ENCODE assay signal across 18 cellular contexts in the genomic region with DNA sequence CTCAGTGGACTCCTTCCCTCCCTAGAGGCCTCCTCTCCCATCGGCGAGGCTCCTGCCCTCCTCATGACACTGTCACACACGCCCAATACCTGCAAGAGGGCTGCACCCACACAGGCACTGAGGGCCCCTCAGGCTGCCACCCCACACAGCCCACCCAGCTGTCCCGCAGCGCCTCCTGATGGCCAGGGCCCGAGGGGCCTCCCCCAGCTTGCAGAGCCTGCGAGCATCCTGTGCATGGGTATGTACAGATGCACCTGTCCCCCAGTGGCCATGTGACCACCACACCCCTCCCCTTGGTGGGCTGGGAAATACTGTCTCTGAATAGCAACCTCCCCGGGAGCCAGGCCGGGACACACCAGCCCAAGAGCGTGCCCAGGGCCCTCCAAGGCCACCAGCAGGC. TPM values are rescaled to one million over a fixed set of nuclear protein-coding genes. Genes with fewer than 3 reads are reported as not detected.
DNase-seq lines count a peak whose midpoint lies in the region; ATAC-seq and TF ChIP-seq lines count a peak whose summit lies in the region.
"Had no signal": no experiment of that assay in that cellular context is flagged by ENCODE, and none has a peak within 500 bp of the region (broad histone marks: within the 10 kb centered on the region; RNA-seq: fewer than 3 reads in every experiment).

No MANE protein-coding gene starts in this region.

- TF ChIP-seq CTCF in GM12873 (IDR thresholded peaks at IDR 0.05; ENCODE audit: insufficient read depth, low read depth, low read length, missing control alignments) (peak; percentile 34), OCI-LY7 (conservative IDR thresholded peaks at IDR 0.05; ENCODE audit: low read length) (peak; percentile 58), epithelial cell of proximal tubule (conservative IDR thresholded peaks at IDR 0.05; ENCODE audit: low read depth, low read length) (peak; percentile 18)

- ATAC-seq in HG03025 (IDR thresholded peaks at IDR 0.05; ENCODE audit: low FRiP score, unreplicated experiment): no peak
- ATAC-seq: left lobe of liver had no signal

- H3K9me2 ChIP-seq in OCI-LY7 (ENCODE audit: insufficient read depth, low read length): no peaks in the 10 kb centered on the region

- 0 out of 2 replicates have a peak overlapping the region, but pooled peaks have one; percentile 24 for H3K9ac ChIP-seq in BLaER1

- H3K4me1 ChIP-seq in BLaER1 (peaks cover 100% of the 10 kb centered on the region), OCI-LY7 (ENCODE audit: insufficient read depth, low read length, poor library complexity, severe bottlenecking) (peaks cover 2% of the 10 kb centered on the region)

- no TSS peak for BruUV-seq in OCI-LY7 (replicated peaks; lab: Mats Ljungman, UMichigan)

- DNase-seq in OCI-LY7 (ENCODE audit: low spot score) (peak; percentile 28), epithelial cell of proximal tubule (ENCODE audit: low read depth) (no peak), AG20443 (ENCODE audit: low spot score) (no peak)
- DNase-seq in activated CD4-positive, alpha-beta memory T cell treated with anti-CD3 and anti-CD28 coated beads for 36 hours: no peak
- DNase-seq in stimulated activated CD4-positive, alpha-beta T cell treated with anti-CD3 and anti-CD28 coated beads, Interleukin-2, amount 100 ng/mL, for 24 hours: no peak
- DNase-seq: activated CD4-positive, alpha-beta T cell treated with anti-CD3 and anti-CD28 coated beads for 48 hours; activated T-cell treated with anti-CD3 and anti-CD28 coated beads, Interleukin-2, amount 50 U/mL, for 1 hour; DMS53; MG63; NCI-H748 treated with DMSO at 0.1 percent for 48 hours; SIG-M5; T-helper 9 cell had no signal

- H3K27me3 ChIP-seq in BLaER1: no peaks in the 10 kb centered on the region
- H3K27me3 ChIP-seq: MG63 had no signal

- H3K4me3 Mint-ChIP-seq in activated CD4-positive, alpha-beta memory T cell treated with anti-CD3 and anti-CD28 coated beads for 36 hours: no peak overlapping the region
- H3K4me3 Mint-ChIP-seq: activated naive CD8-positive, alpha-beta T cell; B cell had no signal

- CTCF ChIA-PET in OCI-LY7 (lab: Charles Lee; ENCODE audit: unreplicated experiment): no interaction called here
- CTCF ChIA-PET in activated CD4-positive, alpha-beta memory T cell treated with anti-CD3 and anti-CD28 coated beads for 36 hours (lab: Charles Lee): interaction anchor here (0.5 to 1.0 kb wide), 2 partner anchors 101 to 145 kb away, joined by 3 read pairs; a partner anchor contains a TSS

- H3K79me2 ChIP-seq in OCI-LY7 (ENCODE audit: insufficient read depth, low read depth, low read length): no peaks in the 10 kb centered on the region

- peaks cover 27% of the 10 kb centered on the region for H3K27me3 Mint-ChIP-seq in activated CD4-positive, alpha-beta memory T cell treated with anti-CD3 and anti-CD28 coated beads for 36 hours

- H3K4me3 ChIP-seq in BLaER1 (no peak overlapping the region), OCI-LY7 (ENCODE audit: low read depth, low read length, poor library complexity, severe bottlenecking) (no peak overlapping the region), epithelial cell of proximal tubule (ENCODE audit: low read depth, low read length) (no peak overlapping the region)
- H3K4me3 ChIP-seq: MG63 had no signal

- POLR2A ChIA-PET in OCI-LY7 (lab: Charles Lee): no interaction called here
- POLR2A ChIA-PET in activated CD4-positive, alpha-beta memory T cell treated with anti-CD3 and anti-CD28 coated beads for 36 hours (lab: Charles Lee): no interaction called here

- H3K4me2 ChIP-seq in BLaER1 (peak overlapping the region; percentile 99), OCI-LY7 (ENCODE audit: low read length) (no peak overlapping the region)

- no peak overlapping the region for H2AFZ ChIP-seq in OCI-LY7 (ENCODE audit: low read length)

- no peak overlapping the region for H3K27ac Mint-ChIP-seq in activated CD4-positive, alpha-beta memory T cell treated with anti-CD3 and anti-CD28 coated beads for 36 hours
- H3K27ac Mint-ChIP-seq: activated naive CD8-positive, alpha-beta T cell; B cell had no signal

- H3K9me3 ChIP-seq in BLaER1 (no peaks in the 10 kb centered on the region), OCI-LY7 (ENCODE audit: low read length) (no peaks in the 10 kb centered on the region)
- H3K9me3 ChIP-seq: MG63 had no signal

- H3K4me1 Mint-ChIP-seq in activated CD4-positive, alpha-beta memory T cell treated with anti-CD3 and anti-CD28 coated beads for 36 hours (ENCODE audit: low read depth): peaks cover 12% of the 10 kb centered on the region

- H3K36me3 Mint-ChIP-seq in activated CD4-positive, alpha-beta memory T cell treated with anti-CD3 and anti-CD28 coated beads for 36 hours: no peaks in the 10 kb centered on the region
- H3K36me3 Mint-ChIP-seq: activated naive CD8-positive, alpha-beta T cell had no signal

- no peaks in the 10 kb centered on the region for H3K9me3 Mint-ChIP-seq in activated CD4-positive, alpha-beta memory T cell treated with anti-CD3 and anti-CD28 coated beads for 36 hours

- H3K36me3 ChIP-seq in BLaER1: no peaks in the 10 kb centered on the region
- no peaks in the 10 kb centered on the region for H3K36me3 ChIP-seq in OCI-LY7 (ENCODE audit: insufficient read depth, low read length)
- H3K36me3 ChIP-seq: MG63 had no signal

- H3K27ac ChIP-seq in BLaER1 (no peak overlapping the region), OCI-LY7 (ENCODE audit: low read depth, low read length, poor library complexity, severe bottlenecking) (no peak overlapping the region)

- H4K20me1 ChIP-seq in BLaER1 (peaks cover 26% of the 10 kb centered on the region), OCI-LY7 (ENCODE audit: insufficient read depth, low read length) (no peaks in the 10 kb centered on the region)

- intact Hi-C loops in OCI-LY7 (cut with micrococcal nuclease; ENCODE audit: unreplicated experiment): no loop called here
- intact Hi-C loops in activated CD4-positive, alpha-beta memory T cell treated with anti-CD3 and anti-CD28 coated beads for 36 hours (cut with micrococcal nuclease): loop anchor here (5.0 kb wide), 2 partner anchors 92 to 108 kb away; no protein-coding TSS in a partner anchor

RNA-seq across cellular contexts. Expression of a gene that starts 19.0 kb away (rescaled TPM):
- total RNA-seq in OCI-LY7 (2014; rRNA removed; shearing (Covaris generic)): 19.5 and 32.1 TPM in 2 replicates
- total RNA-seq in OCI-LY7 (2022) (37.0 and 37.5 TPM in 2 replicates), epithelial cell of proximal tubule (23.0 and 30.2 TPM in 2 replicates)
- total RNA-seq in activated CD4-positive, alpha-beta memory T cell treated with anti-CD3 and anti-CD28 coated beads for 36 hours: 10 to 100 TPM; 14.7 to 14.8 TPM

RNA-seq across cellular contexts. Expression of a gene that starts 31.5 kb away (rescaled TPM):
- total RNA-seq in OCI-LY7 (2014; rRNA removed; shearing (Covaris generic)): 4.0 and 5.0 TPM in 2 replicates
- 6.0 and 6.5 TPM in 2 replicates for total RNA-seq in OCI-LY7 (2022)
- 4.1 and 5.7 TPM in 2 replicates for total RNA-seq in epithelial cell of proximal tubule
- total RNA-seq in activated CD4-positive, alpha-beta memory T cell treated with anti-CD3 and anti-CD28 coated beads for 36 hours: 1 to 10 TPM; 1.6 to 2.4 TPM

RNA-seq across cellular contexts. Expression of a gene that starts 48.3 kb away (rescaled TPM):
- total RNA-seq in OCI-LY7 (2014; rRNA removed; shearing (Covaris generic)): 27.9 and 30.0 TPM in 2 replicates
- 5.7 and 6.9 TPM in 2 replicates for total RNA-seq in OCI-LY7 (2022)
- total RNA-seq in epithelial cell of proximal tubule: 39.4 and 64.1 TPM in 2 replicates
- total RNA-seq in activated CD4-positive, alpha-beta memory T cell treated with anti-CD3 and anti-CD28 coated beads for 36 hours: 10 to 100 TPM; 38.5 to 39.5 TPM
